ENCODE assay signal across 14 cellular contexts in genomic region chr1:157400766-157401165, GRCh38.
"Had no signal": no experiment of that assay in that cellular context is flagged by ENCODE, and none has a peak within 500 bp of the region (broad histone marks: within the 10 kb centered on the region; RNA-seq: fewer than 3 reads in every experiment).

No MANE protein-coding gene starts in this region.

- H3K27me3 ChIP-seq: neural progenitor cell, ovary, right lobe of liver had no signal

- H2AFZ ChIP-seq: neural progenitor cell had no signal

- H3K9ac ChIP-seq: neural progenitor cell had no signal

- H3K4me2 ChIP-seq: neural progenitor cell had no signal

- H3K4me3 ChIP-seq: dorsolateral prefrontal cortex, left ventricle myocardium inferior, neural progenitor cell, ovary, right lobe of liver, stomach had no signal

- H3K9me3 ChIP-seq: left ventricle myocardium inferior, ovary, right lobe of liver, stomach had no signal

- H3K36me3 ChIP-seq: left ventricle myocardium inferior, neural progenitor cell, ovary, right lobe of liver, stomach had no signal

- DNase-seq: activated B cell treated with CpG ODN at 0.5 μM for 24 hours; activated CD4-positive, alpha-beta memory T cell treated with anti-CD3 and anti-CD28 coated beads for 36 hours; activated CD4-positive, alpha-beta T cell treated with anti-CD3 and anti-CD28 coated beads for 4 hours; activated naive CD4-positive, alpha-beta T cell treated with anti-CD3 and anti-CD28 coated beads for 36 hours; central memory CD4-positive, alpha-beta T cell; dorsolateral prefrontal cortex; head of caudate nucleus; left ventricle myocardium inferior; mammary epithelial cell; ovary; right lobe of liver; stimulated activated CD4-positive, alpha-beta T cell treated with anti-CD3 and anti-CD28 coated beads, Interleukin-4, amount 100 ng/mL, for 24 hours; stomach had no signal

- H3K27ac ChIP-seq: dorsolateral prefrontal cortex, left ventricle myocardium inferior, neural progenitor cell, ovary, right lobe of liver, stomach had no signal

- H3K4me1 ChIP-seq: left ventricle myocardium inferior, right lobe of liver had no signal
